ENCODE assay signal across 9 cellular contexts in the genomic region with DNA sequence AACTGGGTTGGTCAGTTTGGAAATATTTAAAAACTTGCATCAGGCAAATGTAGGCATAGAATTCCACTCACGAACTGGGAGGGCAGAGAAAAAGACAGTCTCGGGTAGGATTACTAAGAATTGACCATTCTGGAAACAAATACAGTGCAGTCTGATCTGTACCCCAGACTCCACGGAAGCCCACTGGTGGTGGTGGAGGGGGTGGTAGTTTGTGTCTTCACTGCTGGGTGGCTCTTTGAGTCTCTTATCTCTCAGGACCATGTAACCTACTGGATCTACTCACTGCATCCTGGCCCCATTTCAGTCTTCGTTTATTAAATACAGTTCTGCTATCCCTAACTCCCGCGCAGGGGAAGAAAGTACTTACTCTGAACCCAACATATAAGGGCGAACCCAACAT. TPM values are rescaled to one million over a fixed set of nuclear protein-coding genes. Genes with fewer than 3 reads are reported as not detected.
DNase-seq lines count a peak whose midpoint lies in the region; ATAC-seq and TF ChIP-seq lines count a peak whose summit lies in the region.
"Had no signal": no experiment of that assay in that cellular context is flagged by ENCODE, and none has a peak within 500 bp of the region (broad histone marks: within the 10 kb centered on the region; RNA-seq: fewer than 3 reads in every experiment).

No MANE protein-coding gene starts in this region.

- no peaks in the 10 kb centered on the region for H3K9me3 ChIP-seq in skeletal muscle satellite cell (replicated peaks; ENCODE audit: low read length)

- DNase-seq in GM06990 (ENCODE audit: extremely low read depth, insufficient read length) = no peak
- DNase-seq in OCI-M1 (lab: John Stamatoyannopoulos, UW) = peak; percentile 77
- DNase-seq in globus pallidus (ENCODE audit: low spot score) = peak; percentile 2
- no peak for DNase-seq in NCI-H128 (lab: John Stamatoyannopoulos, UW; ENCODE audit: unreplicated experiment)
- DNase-seq: activated CD4-positive, CD25-positive, alpha-beta regulatory T cell treated with anti-CD3 and anti-CD28 coated beads, Interleukin-2, amount 50 U/mL, for 72 hours had no signal

- TF ChIP-seq CTCF in GM06990 (IDR thresholded peaks at IDR 0.05; ENCODE audit: insufficient read depth, low read length, poor library complexity, severe bottlenecking) = no peak

- H3K36me3 ChIP-seq in GM06990 (ENCODE audit: control insufficient read depth, insufficient read depth, low read length) (peaks cover 3% of the 10 kb centered on the region), skeletal muscle satellite cell (ENCODE audit: insufficient read depth, low read length) (peaks cover 36% of the 10 kb centered on the region)

- H3K4me3 ChIP-seq in GM06990 (replicated peaks; ENCODE audit: low read depth, low read length) = peak overlapping the region; percentile 85
- H3K4me3 ChIP-seq in skeletal muscle satellite cell (ENCODE audit: low read length) = peak overlapping the region; percentile 81

- peak overlapping the region; percentile 91 for H3K9ac ChIP-seq in skeletal muscle satellite cell (ENCODE audit: low read depth, low read length)

- H3K27me3 ChIP-seq in GM06990 (replicated peaks; ENCODE audit: control insufficient read depth, insufficient read depth, low read length) (no peaks in the 10 kb centered on the region), skeletal muscle satellite cell (ENCODE audit: control insufficient read depth, insufficient read depth, low read length) (no peaks in the 10 kb centered on the region)

- H3K4me2 ChIP-seq in skeletal muscle satellite cell (ENCODE audit: low read length) = peak overlapping the region; percentile 84

- ATAC-seq in GM18520 (IDR thresholded peaks at IDR 0.05; ENCODE audit: unreplicated experiment) (no peak), GM21786 (IDR thresholded peaks at IDR 0.05; ENCODE audit: unreplicated experiment) (no peak), HG03135 (IDR thresholded peaks at IDR 0.05; ENCODE audit: unreplicated experiment) (no peak)

- H3K4me1 ChIP-seq in skeletal muscle satellite cell (ENCODE audit: control insufficient read depth, insufficient read depth, low read length) = peaks cover 15% of the 10 kb centered on the region

RNA-seq across cellular contexts. Expression of a gene that starts 1.8 kb away (rescaled TPM):
- 80.2 and 126 TPM in 2 replicates for total RNA-seq in skeletal muscle satellite cell (2012; rRNA removed)

Comparison
In these comparisons a context has a peak if more than half of its experiments do, and no peak if none do; other contexts are left out.
1. DNase-seq: peak in OCI-M1 (single experiment) and globus pallidus (single experiment); none in GM06990 (single experiment) and NCI-H128 (single experiment).